Comparison of ENCODE assay signal across 8 cellular contexts in genomic region chr7:106041140-106041717, GRCh38.
DNase-seq lines count a peak whose midpoint lies in the region; ATAC-seq, FAIRE-seq and TF ChIP-seq lines count a peak whose summit lies in the region.

No MANE protein-coding gene starts in this region.

- H3K4me3 ChIP-seq in HFF-Myc (replicated peaks; ENCODE audit: low read depth, low read length) = no peak overlapping the region
- H3K4me3 ChIP-seq in brain microvascular endothelial cell (ENCODE audit: low read depth, low read length) = no peak overlapping the region
- H3K4me3 ChIP-seq in lung = no peak overlapping the region
- H3K4me3 ChIP-seq in upper lobe of right lung = no peak overlapping the region

- ATAC-seq in lung (ENCODE audit: insufficient read depth, low FRiP score) = no peak
- ATAC-seq in upper lobe of right lung = peak; percentile 69
- no peak for ATAC-seq in stimulated activated effector memory CD8-positive, alpha-beta T cell treated with anti-CD3 and anti-CD28 coated beads, Interleukin-12 subunit alpha, Interleukin-12 subunit beta, amount 100 ng/mL, for 72 hours

- H3K4me1 Mint-ChIP-seq in stimulated activated effector memory CD8-positive, alpha-beta T cell treated with anti-CD3 and anti-CD28 coated beads, Interleukin-12 subunit alpha, Interleukin-12 subunit beta, amount 100 ng/mL, for 72 hours = peaks cover 23% of the 10 kb centered on the region

- TF ChIP-seq CTCF in HFF-Myc (IDR thresholded peaks at IDR 0.05; ENCODE audit: low read depth, low read length, missing control alignments) (peak; percentile 79), brain microvascular endothelial cell (IDR thresholded peaks at IDR 0.05; ENCODE audit: low read depth, low read length, missing control alignments) (peak; percentile 90), lung (IDR thresholded peaks at IDR 0.05; ENCODE audit: control extremely low read depth, extremely low read depth) (peak; percentile 20), upper lobe of right lung (IDR thresholded peaks at IDR 0.05) (peak; percentile 78)

- in situ Hi-C loops in brain microvascular endothelial cell (cut with HindIII; ENCODE audit: low pct_ligation_motif_present, low sequenced_read_pairs) = loop anchor here (25.0 kb wide), 1 partner anchor 279 kb away; no protein-coding TSS in a partner anchor

- no peaks in the 10 kb centered on the region for H3K9me3 ChIP-seq in lung (ENCODE audit: control insufficient read depth in 2 of 2, insufficient read depth in 1 of 2, low read length in 1 of 2)
- H3K9me3 ChIP-seq in upper lobe of right lung = no peaks in the 10 kb centered on the region

- H3K27me3 ChIP-seq in brain microvascular endothelial cell (replicated peaks) (peaks cover 20% of the 10 kb centered on the region), lung (ENCODE audit: control insufficient read depth, insufficient read depth) (no peaks in the 10 kb centered on the region), upper lobe of right lung (no peaks in the 10 kb centered on the region)

- H3K9me3 Mint-ChIP-seq in stimulated activated effector memory CD8-positive, alpha-beta T cell treated with anti-CD3 and anti-CD28 coated beads, Interleukin-12 subunit alpha, Interleukin-12 subunit beta, amount 100 ng/mL, for 72 hours = no peaks in the 10 kb centered on the region

- intact Hi-C loops in upper lobe of right lung (cut with DNase I) = loop anchor here (10.0 kb wide), 1 partner anchor 386 kb away; no protein-coding TSS in a partner anchor

- no peak overlapping the region for H3K27ac ChIP-seq in brain microvascular endothelial cell
- H3K27ac ChIP-seq in lung (ENCODE audit: low read depth in 1 of 2, low read length in 1 of 2) = no peak overlapping the region
- no peak overlapping the region for H3K27ac ChIP-seq in upper lobe of right lung

- H3K27ac Mint-ChIP-seq in stimulated activated effector memory CD8-positive, alpha-beta T cell treated with anti-CD3 and anti-CD28 coated beads, Interleukin-12 subunit alpha, Interleukin-12 subunit beta, amount 100 ng/mL, for 72 hours = no peak overlapping the region

- no peaks in the 10 kb centered on the region for H3K36me3 Mint-ChIP-seq in stimulated activated effector memory CD8-positive, alpha-beta T cell treated with anti-CD3 and anti-CD28 coated beads, Interleukin-12 subunit alpha, Interleukin-12 subunit beta, amount 100 ng/mL, for 72 hours

- DNase-seq in NCI-H510A treated with DMSO at 0.1 percent for 48 hours (lab: John Stamatoyannopoulos, UW) (peak; percentile 8), NCI-H510A (lab: John Stamatoyannopoulos, UW) (no peak), HFF-Myc (ENCODE audit: extremely low read depth, low read depth) (no peak), RCC 7860 (ENCODE audit: low spot score) (peak; percentile 32), brain microvascular endothelial cell (peak; percentile 50), lung (ENCODE audit: low spot score) (no peak), upper lobe of right lung (no peak)
- no peak for DNase-seq in stimulated activated effector memory CD8-positive, alpha-beta T cell treated with anti-CD3 and anti-CD28 coated beads, Interleukin-12 subunit alpha, Interleukin-12 subunit beta, amount 100 ng/mL, for 72 hours (ENCODE audit: low spot score in 2 of 2)

- no peak for FAIRE-seq in RCC 7860 (lab: Jason Lieb, UNC)

- no peak overlapping the region for H3K4me3 Mint-ChIP-seq in stimulated activated effector memory CD8-positive, alpha-beta T cell treated with anti-CD3 and anti-CD28 coated beads, Interleukin-12 subunit alpha, Interleukin-12 subunit beta, amount 100 ng/mL, for 72 hours

- 50 to 51% methylated on average over 6 of the region's 6 CpGs for whole genome bisulfite sequencing in lung, 2 donors

- peaks cover 0 to 8% of the 10 kb centered on the region in 2 donors for H3K4me1 ChIP-seq in lung (ENCODE audit: control insufficient read depth in 2 of 2, insufficient read depth in 2 of 2, low read length in 2 of 2)
- H3K4me1 ChIP-seq in upper lobe of right lung = peaks cover 10% of the 10 kb centered on the region

- H3K36me3 ChIP-seq in brain microvascular endothelial cell (replicated peaks) (no peaks in the 10 kb centered on the region), lung (ENCODE audit: control insufficient read depth in 2 of 2, insufficient read depth in 2 of 2, low read length in 2 of 2) (no peaks in the 10 kb centered on the region), upper lobe of right lung (no peaks in the 10 kb centered on the region)

Comparison
In these comparisons a context has a peak if more than half of its experiments do, and no peak if none do; other contexts are left out.
1. DNase-seq: peak in NCI-H510A treated with DMSO at 0.1 percent for 48 hours (single experiment), RCC 7860 (single experiment) and brain microvascular endothelial cell (single experiment); none in NCI-H510A (single experiment), HFF-Myc (single experiment), lung (single experiment), upper lobe of right lung (single experiment) and stimulated activated effector memory CD8-positive, alpha-beta T cell treated with anti-CD3 and anti-CD28 coated beads, Interleukin-12 subunit alpha, Interleukin-12 subunit beta, amount 100 ng/mL, for 72 hours (0 of 2).
2. CTCF ChIP-seq: peak in every context shown above with its lines; median percentile 90 in brain microvascular endothelial cell; 79 in HFF-Myc; 78 in upper lobe of right lung; 20 in lung.